In the genomic region with DNA sequence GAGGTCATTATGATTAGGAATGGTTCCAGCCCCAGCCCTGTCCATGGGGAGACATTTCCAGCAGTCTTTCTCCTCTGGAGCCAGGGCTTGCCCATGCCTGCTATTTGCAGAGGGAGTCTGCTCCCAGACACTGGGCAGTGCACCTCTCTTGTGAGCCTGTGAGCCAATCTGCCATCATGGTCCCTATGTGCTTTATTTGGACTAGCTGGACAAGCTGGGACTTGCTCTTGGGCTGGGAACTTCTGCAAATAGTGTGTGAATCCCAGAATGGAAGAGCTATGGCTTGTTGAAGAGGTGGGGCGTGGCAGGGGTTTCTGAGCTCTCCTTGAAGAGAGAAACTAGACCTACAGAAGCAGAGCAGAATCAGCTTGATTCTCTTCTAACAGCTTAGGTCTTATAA, we compare ENCODE assay signal across 20 cellular contexts. TPM values are rescaled to one million over a fixed set of nuclear protein-coding genes. Genes with fewer than 3 reads are reported as not detected.
A peak's percentile ranks its signal among the peaks of the same experiment; 100 is the strongest.
DNase-seq lines count a peak whose midpoint lies in the region; ATAC-seq, FAIRE-seq and TF ChIP-seq lines count a peak whose summit lies in the region.
"Had no signal": no experiment of that assay in that cellular context is flagged by ENCODE, and none has a peak within 500 bp of the region (broad histone marks: within the 10 kb centered on the region; RNA-seq: fewer than 3 reads in every experiment).

No MANE protein-coding gene starts in this region.

- H3K27ac ChIP-seq in small intestine (ENCODE audit: low read depth in 1 of 2, low read length in 1 of 2), result no peak overlapping the region
- H3K27ac ChIP-seq in esophagus squamous epithelium, result no peak overlapping the region

- DNase-seq in DMS 273 treated with DMSO at 0.1 percent for 48 hours (lab: John Stamatoyannopoulos, UW), result peak; percentile 36
- peak; percentile 85 for DNase-seq in NCI-H1105 treated with DMSO at 0.1 percent for 48 hours (lab: John Stamatoyannopoulos, UW)
- DNase-seq in NCI-H446 treated with DMSO at 0.1 percent for 48 hours (lab: John Stamatoyannopoulos, UW), result peak; percentile 13
- DNase-seq in small intestine, result no peak
- DNase-seq in esophagus squamous epithelium (lab: John Stamatoyannopoulos, UW), result no peak
- DNase-seq in dermis blood vessel endothelial cell, result no peak
- DNase-seq: ACHN, AML-193, COR-L47, DMS79 treated with DMSO at 0.1 percent for 48 hours, NCI-H1694 treated with DMSO at 0.1 percent for 48 hours, NCI-H2171 treated with DMSO at 0.1 percent for 48 hours, NCI-H524 treated with DMSO at 0.1 percent for 48 hours, SIG-M5, T-helper 17 cell had no signal

- peak; percentile 36 for ATAC-seq in esophagus mucosa
- ATAC-seq: HCT116, K562, T-helper 17 cell had no signal

- no peaks in the 10 kb centered on the region for H3K9me3 ChIP-seq in small intestine (ENCODE audit: control insufficient read depth, low read depth)
- no peaks in the 10 kb centered on the region for H3K9me3 ChIP-seq in esophagus squamous epithelium

- H3K4me1 ChIP-seq in small intestine (ENCODE audit: control insufficient read depth in 2 of 2, insufficient read depth in 1 of 2, low read depth in 1 of 2, low read length in 1 of 2) (no peaks in the 10 kb centered on the region), esophagus squamous epithelium (peaks cover 0 to 4% (median 0%) of the 10 kb centered on the region in 3 donors)

- intact Hi-C loops in esophagus squamous epithelium (cut with DNase I), result no loop called here

- 69 to 85% (median 78%) methylated on average over 1 of the region's 1 CpG for WGBS in small intestine, 3 donors
- 33% methylated on average over 1 of the region's 1 CpG; no CpG with 5 or more reads in 1 of the 2 donors for WGBS in esophagus squamous epithelium, 2 donors

- no peak for FAIRE-seq in small intestine (lab: Jason Lieb, UNC)
- FAIRE-seq: K562 had no signal

- H3K4me3 ChIP-seq in small intestine (ENCODE audit: low read depth in 1 of 2, low read length in 2 of 2) (no peak overlapping the region), esophagus squamous epithelium (no peak overlapping the region)
- H3K4me3 ChIP-seq: K562 had no signal

- H3K27me3 ChIP-seq in small intestine (ENCODE audit: control insufficient read depth in 2 of 2, insufficient read depth in 2 of 2, low read length in 2 of 2), result no peaks in the 10 kb centered on the region
- H3K27me3 ChIP-seq in esophagus squamous epithelium, result no peaks in the 10 kb centered on the region

- TF ChIP-seq CTCF in esophagus squamous epithelium (IDR thresholded peaks at IDR 0.05), result no peak

- no peak for TF ChIP-seq POLR2A in esophagus squamous epithelium (IDR thresholded peaks at IDR 0.05)

- H3K36me3 ChIP-seq in small intestine (ENCODE audit: control insufficient read depth in 2 of 2, insufficient read depth in 2 of 2, low read length in 2 of 2) (no peaks in the 10 kb centered on the region), esophagus squamous epithelium (no peaks in the 10 kb centered on the region)

RNA-seq across cellular contexts. Expression of a gene that starts 53.7 kb away (rescaled TPM):
- not detected for total RNA-seq in esophagus mucosa
- under 1 TPM in 1 of 3 donors, not detected in 2; 0.48 TPM for polyA plus RNA-seq in small intestine
- total RNA-seq in esophagus squamous epithelium, result 1 to 10 TPM in 1 of 4 donors, under 1 TPM in 1, not detected in 2; 0.19 to 1.2 TPM
- total RNA-seq in dermis blood vessel endothelial cell, result not detected in 2 replicates
- total RNA-seq: G401, K562, OCI-LY7, T-helper 17 cell had no signal
- polyA plus RNA-seq: K562 had no signal

Comparison
In these comparisons a context has a peak if more than half of its experiments do, and no peak if none do; other contexts are left out.
1. DNase-seq: peak in DMS 273 treated with DMSO at 0.1 percent for 48 hours (single experiment), NCI-H1105 treated with DMSO at 0.1 percent for 48 hours (single experiment) and NCI-H446 treated with DMSO at 0.1 percent for 48 hours (single experiment); none in small intestine (single experiment), esophagus squamous epithelium (single experiment) and dermis blood vessel endothelial cell (single experiment).